In the genomic region with DNA sequence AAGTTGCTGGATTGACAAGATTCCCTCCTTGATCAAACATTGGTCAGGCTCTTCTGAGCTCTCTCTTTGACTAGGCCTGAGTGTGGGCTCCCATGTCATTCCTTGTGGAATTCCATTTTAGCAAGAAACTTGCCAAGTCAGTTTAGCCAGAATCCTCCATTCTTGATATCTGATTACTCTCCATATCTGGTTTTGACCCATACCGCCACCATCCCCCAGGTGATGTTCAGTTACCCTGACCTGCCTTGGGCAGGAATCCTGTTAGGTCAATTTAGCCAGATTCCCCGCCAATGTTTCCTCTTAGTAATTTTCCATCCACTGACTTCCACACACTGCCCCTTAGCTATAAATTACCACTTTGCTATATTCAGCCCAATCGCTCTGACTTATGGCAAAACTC, we compare ENCODE assay signal across 1 cellular context.
TF ChIP-seq lines count a peak whose summit lies in the region.

No MANE protein-coding gene starts in this region.

TF ChIP-seq in HepG2, 621 proteins besides CTCF, POLR2A, EP300 and RAD21:
- TF ChIP-seq SP5 (CRISPR knock-in tag; IDR thresholded peaks at IDR 0.05; ENCODE audit: borderline replicate concordance, low read depth) (peak; percentile 40; the same call in 1 of the 2 replicates), CBX5 (CRISPR knock-in tag; IDR thresholded peaks at IDR 0.05; ENCODE audit: borderline replicate concordance) (no peak), ZBTB38 (CRISPR knock-in tag; IDR thresholded peaks at IDR 0.05) (no peak), RXRA (CRISPR knock-in tag; IDR thresholded peaks at IDR 0.05) (no peak), BCL6 (CRISPR knock-in tag; IDR thresholded peaks at IDR 0.05) (no peak), ZNF644 (CRISPR knock-in tag; IDR thresholded peaks at IDR 0.05; ENCODE audit: low read depth) (0 out of 2 replicates have a peak, but pooled peaks have one; percentile 24), PAF1 (CRISPR knock-in tag; IDR thresholded peaks at IDR 0.05) (no peak), ZFX (CRISPR knock-in tag; IDR thresholded peaks at IDR 0.05; ENCODE audit: low read depth) (peak; percentile 34), ZFP90 (CRISPR knock-in tag; IDR thresholded peaks at IDR 0.05; ENCODE audit: borderline replicate concordance) (no peak), RBFOX2 (IDR thresholded peaks at IDR 0.05; ENCODE audit: low read depth, low read length) (no peak), ZNF772 (CRISPR knock-in tag; IDR thresholded peaks at IDR 0.05) (no peak), RARA (CRISPR knock-in tag; IDR thresholded peaks at IDR 0.05) (0 out of 2 replicates have a peak, but pooled peaks have one; percentile 7), KAT2B (IDR thresholded peaks at IDR 0.05; ENCODE audit: borderline replicate concordance, low read depth, low read length) (no peak), ELF3 (CRISPR knock-in tag; IDR thresholded peaks at IDR 0.05) (peak; percentile 21; the same call in 1 of the 2 replicates), ZNF556 (CRISPR knock-in tag; IDR thresholded peaks at IDR 0.05; ENCODE audit: borderline replicate concordance) (no peak), POLR2G (IDR thresholded peaks at IDR 0.05; ENCODE audit: low read depth, low read length) (no peak), TEAD3 (CRISPR knock-in tag; optimal IDR thresholded peaks at IDR 0.05; ENCODE audit: borderline replicate concordance) (peak; percentile 22)
- TF ChIP-seq, protein P1, sequence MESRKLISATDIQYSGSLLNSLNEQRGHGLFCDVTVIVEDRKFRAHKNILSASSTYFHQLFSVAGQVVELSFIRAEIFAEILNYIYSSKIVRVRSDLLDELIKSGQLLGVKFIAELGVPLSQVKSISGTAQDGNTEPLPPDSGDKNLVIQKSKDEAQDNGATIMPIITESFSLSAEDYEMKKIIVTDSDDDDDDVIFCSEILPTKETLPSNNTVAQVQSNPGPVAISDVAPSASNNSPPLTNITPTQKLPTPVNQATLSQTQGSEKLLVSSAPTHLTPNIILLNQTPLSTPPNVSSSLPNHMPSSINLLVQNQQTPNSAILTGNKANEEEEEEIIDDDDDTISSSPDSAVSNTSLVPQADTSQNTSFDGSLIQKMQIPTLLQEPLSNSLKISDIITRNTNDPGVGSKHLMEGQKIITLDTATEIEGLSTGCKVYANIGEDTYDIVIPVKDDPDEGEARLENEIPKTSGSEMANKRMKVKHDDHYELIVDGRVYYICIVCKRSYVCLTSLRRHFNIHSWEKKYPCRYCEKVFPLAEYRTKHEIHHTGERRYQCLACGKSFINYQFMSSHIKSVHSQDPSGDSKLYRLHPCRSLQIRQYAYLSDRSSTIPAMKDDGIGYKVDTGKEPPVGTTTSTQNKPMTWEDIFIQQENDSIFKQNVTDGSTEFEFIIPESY (CRISPR knock-in tag; IDR thresholded peaks at IDR 0.05), result peak; percentile 64; the same call in 1 of the 2 replicates
- TF ChIP-seq, protein P2, sequence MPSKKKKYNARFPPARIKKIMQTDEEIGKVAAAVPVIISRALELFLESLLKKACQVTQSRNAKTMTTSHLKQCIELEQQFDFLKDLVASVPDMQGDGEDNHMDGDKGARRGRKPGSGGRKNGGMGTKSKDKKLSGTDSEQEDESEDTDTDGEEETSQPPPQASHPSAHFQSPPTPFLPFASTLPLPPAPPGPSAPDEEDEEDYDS (CRISPR knock-in tag; IDR thresholded peaks at IDR 0.05), result no peak
- TF ChIP-seq, protein P3, sequence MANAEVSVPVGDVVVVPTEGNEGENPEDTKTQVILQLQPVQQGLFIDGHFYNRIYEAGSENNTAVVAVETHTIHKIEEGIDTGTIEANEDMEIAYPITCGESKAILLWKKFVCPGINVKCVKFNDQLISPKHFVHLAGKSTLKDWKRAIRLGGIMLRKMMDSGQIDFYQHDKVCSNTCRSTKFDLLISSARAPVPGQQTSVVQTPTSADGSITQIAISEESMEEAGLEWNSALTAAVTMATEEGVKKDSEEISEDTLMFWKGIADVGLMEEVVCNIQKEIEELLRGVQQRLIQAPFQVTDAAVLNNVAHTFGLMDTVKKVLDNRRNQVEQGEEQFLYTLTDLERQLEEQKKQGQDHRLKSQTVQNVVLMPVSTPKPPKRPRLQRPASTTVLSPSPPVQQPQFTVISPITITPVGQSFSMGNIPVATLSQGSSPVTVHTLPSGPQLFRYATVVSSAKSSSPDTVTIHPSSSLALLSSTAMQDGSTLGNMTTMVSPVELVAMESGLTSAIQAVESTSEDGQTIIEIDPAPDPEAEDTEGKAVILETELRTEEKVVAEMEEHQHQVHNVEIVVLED (CRISPR knock-in tag; IDR thresholded peaks at IDR 0.05; ENCODE audit: borderline replicate concordance), result no peak
- TF ChIP-seq, protein P4, sequence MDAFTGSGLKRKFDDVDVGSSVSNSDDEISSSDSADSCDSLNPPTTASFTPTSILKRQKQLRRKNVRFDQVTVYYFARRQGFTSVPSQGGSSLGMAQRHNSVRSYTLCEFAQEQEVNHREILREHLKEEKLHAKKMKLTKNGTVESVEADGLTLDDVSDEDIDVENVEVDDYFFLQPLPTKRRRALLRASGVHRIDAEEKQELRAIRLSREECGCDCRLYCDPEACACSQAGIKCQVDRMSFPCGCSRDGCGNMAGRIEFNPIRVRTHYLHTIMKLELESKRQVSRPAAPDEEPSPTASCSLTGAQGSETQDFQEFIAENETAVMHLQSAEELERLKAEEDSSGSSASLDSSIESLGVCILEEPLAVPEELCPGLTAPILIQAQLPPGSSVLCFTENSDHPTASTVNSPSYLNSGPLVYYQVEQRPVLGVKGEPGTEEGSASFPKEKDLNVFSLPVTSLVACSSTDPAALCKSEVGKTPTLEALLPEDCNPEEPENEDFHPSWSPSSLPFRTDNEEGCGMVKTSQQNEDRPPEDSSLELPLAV (CRISPR knock-in tag; conservative IDR thresholded peaks at IDR 0.05; ENCODE audit: low read depth), result no peak
TF ChIP-seq in HepG2: peak in this region for 7.
